9 cellular contexts compared by ENCODE assay signal in the genomic region with DNA sequence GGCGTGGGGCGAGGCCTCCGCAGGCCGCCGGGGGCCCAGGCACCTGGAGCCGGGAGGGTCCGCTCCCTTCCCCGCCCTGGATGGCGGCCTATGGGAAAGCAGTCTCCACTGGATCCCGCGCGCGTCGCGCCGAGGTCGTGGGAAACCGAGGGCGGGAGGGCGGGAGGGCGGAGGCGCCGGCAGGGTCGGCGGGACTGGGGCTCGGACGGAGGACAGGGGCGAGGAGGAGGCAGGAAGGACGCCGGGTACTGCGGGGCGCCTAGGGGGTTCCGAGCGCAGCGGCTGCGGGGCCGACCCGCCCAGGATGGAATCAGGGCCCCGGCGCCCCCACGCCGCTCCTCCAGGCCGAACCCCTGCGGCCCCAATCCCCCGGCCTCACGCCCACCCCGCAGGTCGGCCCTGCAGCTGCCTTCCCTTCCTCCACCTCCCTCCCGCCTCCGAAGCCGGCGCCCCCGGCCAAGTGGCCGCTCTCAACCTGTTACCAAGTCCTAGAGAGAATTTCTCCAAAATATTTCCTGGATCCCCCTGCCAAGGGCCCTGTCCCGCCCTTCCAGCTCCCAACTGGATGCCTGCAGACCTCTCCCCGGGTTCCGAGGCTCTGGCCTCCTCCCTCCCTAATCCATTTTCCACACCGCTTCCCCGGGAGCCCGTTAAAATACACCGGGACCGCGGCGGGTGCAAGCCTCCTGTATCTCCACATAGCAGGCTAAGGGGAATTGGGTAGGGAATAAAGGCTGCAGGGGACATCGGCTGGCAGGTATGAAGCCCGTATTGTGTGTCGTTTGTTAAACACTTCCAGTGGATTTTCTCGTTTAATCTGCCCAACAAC.
DNase-seq lines count a peak whose midpoint lies in the region; ATAC-seq and TF ChIP-seq lines count a peak whose summit lies in the region.
"Had no signal": no experiment of that assay in that cellular context is flagged by ENCODE, and none has a peak within 500 bp of the region (broad histone marks: within the 10 kb centered on the region; RNA-seq: fewer than 3 reads in every experiment).

No MANE protein-coding gene starts in this region.

- TF ChIP-seq EP300 in transverse colon (IDR thresholded peaks at IDR 0.05; ENCODE audit: low read depth), result no peak

- H3K14ac ChIP-seq in mesenchymal stem cell (ENCODE audit: low read length in 2 of 2), result peak overlapping the region in 1 of 2 experiments; percentile 56

- intact Hi-C loops in transverse colon (cut with DNase I; ENCODE audit: low total_unique reads), result no loop called here

- no peaks in the 10 kb centered on the region for H3K79me1 ChIP-seq in mesenchymal stem cell (replicated peaks; ENCODE audit: low read length, poor library complexity, severe bottlenecking)

- no peak overlapping the region for H2BK12ac ChIP-seq in mesenchymal stem cell (ENCODE audit: low read length in 2 of 2)

- TF ChIP-seq POLR2A in transverse colon (IDR thresholded peaks at IDR 0.05), result no peak

- H2BK15ac ChIP-seq in mesenchymal stem cell (ENCODE audit: low read depth, poor library complexity, severe bottlenecking), result no peak overlapping the region

- peak overlapping the region in 1 of 2 experiments; percentile 29 for H3K18ac ChIP-seq in mesenchymal stem cell (ENCODE audit: low read depth in 1 of 2, low read length in 2 of 2)

- no peak overlapping the region for H2AK5ac ChIP-seq in mesenchymal stem cell (ENCODE audit: low read length, severe bottlenecking)

- in situ Hi-C loops in transverse colon (cut with MboI; ENCODE audit: low pct_ligation_motif_present in 1 of 4, low pct_unique_long_range_greater_than_20kb in 1 of 4, low sequenced_read_pairs in 3 of 4), result no loop called here

- no peak overlapping the region for H4K91ac ChIP-seq in mesenchymal stem cell (ENCODE audit: low read length)

- H4K20me1 ChIP-seq in BLaER1 treated with 17β-estradiol and CSF1 and Interleukin-3, amounts not matched to agents 10 nM and 100 nM, result peaks cover 0 to 19% (median 9%) of the 10 kb centered on the region in 11 experiments; a peak in 6 of 22 replicates

- DNase-seq in NCI-H748 (lab: John Stamatoyannopoulos, UW; ENCODE audit: unreplicated experiment) (peak; percentile 56), mesenchymal stem cell (no peak), transverse colon (no peak)

- H3K27ac ChIP-seq in BLaER1 treated with 17β-estradiol and CSF1 and Interleukin-3, amounts not matched to agents 10 nM and 100 nM, result peak overlapping the region in 9 of 11 experiments; percentile 34 to 62 (median 53); a peak in 14 of 22 replicates
- H3K27ac ChIP-seq in duodenal mucosa (ENCODE audit: low read depth, low read length) (peak overlapping the region; percentile 51), mesenchymal stem cell (ENCODE audit: low read length, poor library complexity, severe bottlenecking) (no peak overlapping the region), transverse colon (peak overlapping the region; percentile 55 to 84 (median 72))

- ATAC-seq in GM19324 (IDR thresholded peaks at IDR 0.05; ENCODE audit: low FRiP score, unreplicated experiment) (no peak), GM19328 (IDR thresholded peaks at IDR 0.05; ENCODE audit: unreplicated experiment) (no peak), GM18867 (IDR thresholded peaks at IDR 0.05; ENCODE audit: unreplicated experiment) (no peak)
- ATAC-seq: HCT116 had no signal

- peaks cover 30 to 40% (median 35%) of the 10 kb centered on the region in 10 experiments for H3K4me1 ChIP-seq in BLaER1 treated with 17β-estradiol and CSF1 and Interleukin-3, amounts not matched to agents 10 nM and 100 nM
- H3K4me1 ChIP-seq in duodenal mucosa (ENCODE audit: control insufficient read depth in 1 of 2, insufficient read depth in 2 of 2, low read length in 2 of 2), result peaks cover 8 to 11% of the 10 kb centered on the region in 2 donors
- H3K4me1 ChIP-seq in mesenchymal stem cell (ENCODE audit: control insufficient read depth, insufficient read depth, low read depth, low read length), result peaks cover 23% of the 10 kb centered on the region
- peaks cover 0 to 22% (median 18%) of the 10 kb centered on the region in 4 donors for H3K4me1 ChIP-seq in transverse colon

- H3K23ac ChIP-seq in mesenchymal stem cell (ENCODE audit: low read length in 2 of 2), result peak overlapping the region in 1 of 2 experiments; percentile 5

- H3K4me3 ChIP-seq in BLaER1 treated with 17β-estradiol and CSF1 and Interleukin-3, amounts not matched to agents 10 nM and 100 nM, result peak overlapping the region; percentile 57 to 75 (median 63)
- H3K4me3 ChIP-seq in duodenal mucosa (ENCODE audit: low read depth in 1 of 2, low read length in 2 of 2) (peak overlapping the region; percentile 66 to 68), mesenchymal stem cell (ENCODE audit: insufficient read depth in 1 of 2, low read depth in 1 of 2, low read length in 2 of 2) (peak overlapping the region; percentile 59 to 75), transverse colon (peak overlapping the region; percentile 25 to 73 (median 40))

- no peak for TF ChIP-seq CTCF in transverse colon (IDR thresholded peaks at IDR 0.05)

- H3K36me3 ChIP-seq in BLaER1 treated with 17β-estradiol and CSF1 and Interleukin-3, amounts not matched to agents 10 nM and 100 nM, result peaks cover 0 to 10% (median 7%) of the 10 kb centered on the region in 11 experiments; a peak in 10 of 22 replicates
- no peaks in the 10 kb centered on the region for H3K36me3 ChIP-seq in duodenal mucosa (ENCODE audit: control insufficient read depth in 1 of 2, insufficient read depth in 2 of 2, low read length in 2 of 2)
- peaks cover 8 to 10% of the 10 kb centered on the region in 2 experiments for H3K36me3 ChIP-seq in mesenchymal stem cell (ENCODE audit: control insufficient read depth in 1 of 2, insufficient read depth in 2 of 2, low read depth in 1 of 2, low read length in 2 of 2)
- no peaks in the 10 kb centered on the region for H3K36me3 ChIP-seq in transverse colon

- H3K4me2 ChIP-seq in BLaER1 treated with 17β-estradiol and CSF1 and Interleukin-3, amounts not matched to agents 10 nM and 100 nM, result peak overlapping the region; percentile 92 to 100 (median 98)
- H3K4me2 ChIP-seq in mesenchymal stem cell (ENCODE audit: low read length, poor library complexity, severe bottlenecking), result peak overlapping the region; percentile 97

- H3K9me3 ChIP-seq in BLaER1 treated with 17β-estradiol and CSF1 and Interleukin-3, amounts not matched to agents 10 nM and 100 nM (replicated peaks in 1 of 11), result peaks cover 5 to 27% (median 21%) of the 10 kb centered on the region in 11 experiments; a peak in 15 of 22 replicates
- H3K9me3 ChIP-seq in duodenal mucosa (ENCODE audit: control insufficient read depth in 1 of 2, low read length in 2 of 2) (no peaks in the 10 kb centered on the region), mesenchymal stem cell (ENCODE audit: control insufficient read depth, low read length) (no peaks in the 10 kb centered on the region), transverse colon (no peaks in the 10 kb centered on the region)

- WGBS in mesenchymal stem cell, result 2% methylated on average over 39 of the region's 68 CpGs
- 5 to 7% methylated on average over 11 to 30 of the region's 68 CpGs for whole genome bisulfite sequencing in transverse colon (ENCODE audit: low coverage in 1 of 2), 2 donors

- no peak overlapping the region for H2BK5ac ChIP-seq in mesenchymal stem cell (ENCODE audit: low read depth, low read length, poor library complexity, severe bottlenecking)

- no peak overlapping the region for H2AFZ ChIP-seq in mesenchymal stem cell (ENCODE audit: low read depth, low read length)

- peaks cover 82 to 96% (median 86%) of the 10 kb centered on the region in 11 experiments for H3K27me3 ChIP-seq in BLaER1 treated with 17β-estradiol and CSF1 and Interleukin-3, amounts not matched to agents 10 nM and 100 nM
- H3K27me3 ChIP-seq in duodenal mucosa (ENCODE audit: control insufficient read depth in 1 of 2, insufficient read depth in 2 of 2, low read length in 2 of 2) (peaks cover 23 to 40% of the 10 kb centered on the region in 2 donors), mesenchymal stem cell (ENCODE audit: control insufficient read depth in 1 of 2, insufficient read depth in 1 of 2, low read length in 2 of 2) (peaks cover 67% of the 10 kb centered on the region in 2 experiments), transverse colon (peaks cover 52% of the 10 kb centered on the region)

- no peak overlapping the region for H3K4ac ChIP-seq in mesenchymal stem cell (ENCODE audit: low read depth in 1 of 2, low read length in 2 of 2)

- peak overlapping the region; percentile 36 for H2BK120ac ChIP-seq in mesenchymal stem cell (ENCODE audit: low read depth, low read length)

- H3K9ac ChIP-seq in BLaER1 treated with 17β-estradiol and CSF1 and Interleukin-3, amounts not matched to agents 10 nM and 100 nM, result peak overlapping the region; percentile 40 to 78 (median 71)
- H3K9ac ChIP-seq in duodenal mucosa (ENCODE audit: low read depth in 1 of 2, low read length in 2 of 2) (peak overlapping the region; percentile 44 to 60), mesenchymal stem cell (ENCODE audit: low read length) (peak overlapping the region; percentile 60)

- H4K8ac ChIP-seq in mesenchymal stem cell (ENCODE audit: low read length), result peak overlapping the region; percentile 41
